ENCODE assay signal across 38 cellular contexts in genomic region chr16:1448536-1449116, GRCh38. TPM values are rescaled to one million over a fixed set of nuclear protein-coding genes. Genes with fewer than 3 reads are reported as not detected.
"Had no signal": no experiment of that assay in that cellular context is flagged by ENCODE, and none has a peak within 500 bp of the region (broad histone marks: within the 10 kb centered on the region; RNA-seq: fewer than 3 reads in every experiment).

No MANE protein-coding gene starts in this region.

- H3K4me3 ChIP-seq: MG63 had no signal

- H3K27me3 ChIP-seq: MG63 had no signal

- H3K9me3 ChIP-seq: MG63 had no signal

- DNase-seq: Karpas-422, Kasumi-1, MG63, MM.1S, MV-4-11, NCI-H1048, NCI-H1092, NCI-H1092 treated with DMSO at 0.1 percent for 48 hours, NCI-H1105, NCI-H1105 treated with DMSO at 0.1 percent for 48 hours, NCI-H1417, NCI-H1417 treated with DMSO at 0.1 percent for 48 hours, NCI-H1436, NCI-H1436 treated with DMSO at 0.1 percent for 48 hours, NCI-H146, NCI-H1694, NCI-H1694 treated with DMSO at 0.1 percent for 48 hours, NCI-H187, NCI-H187 treated with DMSO at 0.1 percent for 48 hours, NCI-H1930, NCI-H2029, NCI-H2029 treated with DMSO at 0.1 percent for 48 hours, NCI-H2081, NCI-H2081 treated with DMSO at 0.1 percent for 48 hours, NCI-H2107, NCI-H2171, NCI-H2171 treated with DMSO at 0.1 percent for 48 hours, NCI-H2227 treated with DMSO at 0.1 percent for 48 hours, NCI-H226, NCI-H345, NCI-H446, NCI-H446 treated with DMSO at 0.1 percent for 48 hours, NCI-H510A, NCI-H510A treated with DMSO at 0.1 percent for 48 hours had no signal

RNA-seq across cellular contexts. Expression of gene CCDC154, which starts 4.3 kb away (rescaled TPM):
- total RNA-seq: M059J had no signal

RNA-seq across cellular contexts. Expression of gene PERCC1, which starts 17.7 kb away (rescaled TPM):
- total RNA-seq: LHCN-M2, M059J, MCF 10A, NCI-H460 had no signal
